Comparison of ENCODE assay signal across 26 cellular contexts in the genomic region with DNA sequence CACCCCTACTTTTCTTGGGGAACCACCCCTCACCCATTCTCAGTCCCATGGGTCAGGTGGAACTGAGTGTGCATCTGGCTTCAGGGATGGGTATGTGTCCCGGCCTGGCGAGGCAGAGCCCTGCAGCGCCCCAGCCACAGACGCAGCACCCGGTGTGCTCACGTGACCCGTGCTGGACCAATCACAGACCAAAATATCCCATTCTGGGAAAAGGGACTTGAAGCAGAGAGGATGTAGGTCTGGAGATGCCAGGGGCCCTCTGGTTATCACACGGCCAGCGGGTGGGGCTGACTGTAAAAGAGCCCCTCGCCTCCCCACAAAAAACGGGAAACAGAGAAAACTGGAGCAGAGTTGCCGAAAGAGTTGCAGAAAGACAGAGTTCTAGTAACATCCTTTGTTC.
A peak's percentile ranks its signal among the peaks of the same experiment; 100 is the strongest.
DNase-seq lines count a peak whose midpoint lies in the region; ATAC-seq, FAIRE-seq and TF ChIP-seq lines count a peak whose summit lies in the region.
"Had no signal": no experiment of that assay in that cellular context is flagged by ENCODE, and none has a peak within 500 bp of the region (broad histone marks: within the 10 kb centered on the region; RNA-seq: fewer than 3 reads in every experiment).

No MANE protein-coding gene starts in this region.

- no peak overlapping the region for H3K4me3 ChIP-seq in dorsolateral prefrontal cortex
- H3K4me3 ChIP-seq: cardiac muscle cell, ovary, PC-9, right lobe of liver, upper lobe of left lung had no signal

- TF ChIP-seq POLR2A in GM12891 (IDR thresholded peaks at IDR 0.05; ENCODE audit: low read depth, low read length) = no peak

- DNase-seq in GM12891 (ENCODE audit: insufficient read length, low spot score) = no peak
- DNase-seq in dorsolateral prefrontal cortex = peak in 8 of 10 donors; percentile 57 to 76 (median 68)
- DNase-seq in inferior parietal cortex (ENCODE audit: extremely low spot score) = peak; percentile 62
- DNase-seq in posterior cingulate gyrus = peak in 6 of 10 donors; percentile 19 to 94 (median 68)
- no peak for DNase-seq in stimulated activated CD4-positive, alpha-beta T cell treated with anti-CD3 and anti-CD28 coated beads, Interleukin-2, amount 100 ng/mL, for 24 hours
- DNase-seq in DMS114 treated with DMSO at 0.1 percent for 48 hours (lab: John Stamatoyannopoulos, UW; ENCODE audit: unreplicated experiment) = no peak
- DNase-seq: ACHN; activated CD4-positive, alpha-beta T cell treated with anti-CD3 and anti-CD28 coated beads for 36 hours; activated CD8-positive, alpha-beta memory T cell treated with anti-CD3 and anti-CD28 coated beads for 24 hours; activated naive CD4-positive, alpha-beta T cell treated with anti-CD3 and anti-CD28 coated beads for 36 hours; activated T-cell treated with anti-CD3 and anti-CD28 coated beads, Interleukin-2, amount 50 U/mL, for 4 hours; amniotic stem cell; HFFc6; mammary epithelial cell; naive B cell; NCI-H1092 treated with DMSO at 0.1 percent for 48 hours; NCI-H446 treated with DMSO at 0.1 percent for 48 hours; ovary; PC-9; right lobe of liver; SIG-M5 had no signal

- H3K27ac ChIP-seq in dorsolateral prefrontal cortex = peak overlapping the region in 42 of 59 donors; percentile 25 to 90 (median 77)
- H3K27ac ChIP-seq: cardiac muscle cell, ovary, PC-9, right lobe of liver, upper lobe of left lung had no signal

- intact Hi-C loops in dorsolateral prefrontal cortex (cut with DNase I) = loop anchor here in 1 of 2 donors (5.0 kb wide), 1 partner anchor 146 kb away; a partner anchor contains a TSS
- intact Hi-C loops in posterior cingulate gyrus (cut with DNase I) = no loop called here

- TF ChIP-seq CTCF in dorsolateral prefrontal cortex (IDR thresholded peaks at IDR 0.05 in 54 of 56, conservative IDR thresholded peaks at IDR 0.05 in 2 of 56; ENCODE audit: low read depth in 1 of 56, partially characterized antibody in 56 of 56) = peak in 1 of 56 donors; percentile 14

- no peaks in the 10 kb centered on the region for H3K27me3 ChIP-seq in dorsolateral prefrontal cortex
- H3K27me3 ChIP-seq: BLaER1 treated with 17β-estradiol and CSF1 and Interleukin-3, amounts not matched to agents 10 nM and 100 nM; ovary; right lobe of liver; upper lobe of left lung had no signal

- peak; percentile 20 for FAIRE-seq in GM12891 (lab: Jason Lieb, UNC)

- ATAC-seq in HG03520 (IDR thresholded peaks at IDR 0.05; ENCODE audit: unreplicated experiment) = no peak
- ATAC-seq in HG03108 (IDR thresholded peaks at IDR 0.05; ENCODE audit: unreplicated experiment) = no peak
- ATAC-seq: activated CD4-positive, alpha-beta T cell treated with anti-CD3 and anti-CD28 coated beads for 36 hours; activated T-cell treated with anti-CD3 and anti-CD28 coated beads, Interleukin-2, amount 50 U/mL, for 4 hours had no signal

TF ChIP-seq in GM12891, 5 proteins besides CTCF, POLR2A, EP300 and RAD21:
- TF ChIP-seq POLR2AphosphoS5 (IDR thresholded peaks at IDR 0.05; ENCODE audit: low read depth, low read length) = no peak
- no peak for TF ChIP-seq POU2F2 (IDR thresholded peaks at IDR 0.05; ENCODE audit: low read depth, low read length)
- no peak for TF ChIP-seq TAF1 (IDR thresholded peaks at IDR 0.05; ENCODE audit: low read depth, low read length)
- TF ChIP-seq SPI1 (IDR thresholded peaks at IDR 0.05; ENCODE audit: low read depth, low read length) = no peak
- no peak for TF ChIP-seq PAX5 (IDR thresholded peaks at IDR 0.05; ENCODE audit: insufficient read depth, low read length, severe bottlenecking)

Comparison
In these comparisons a context has a peak if more than half of its experiments do, and no peak if none do; other contexts are left out.
1. DNase-seq: peak in dorsolateral prefrontal cortex (8 of 10), inferior parietal cortex (single experiment) and posterior cingulate gyrus (6 of 10); none in GM12891 (single experiment), stimulated activated CD4-positive, alpha-beta T cell treated with anti-CD3 and anti-CD28 coated beads, Interleukin-2, amount 100 ng/mL, for 24 hours (0 of 2) and DMS114 treated with DMSO at 0.1 percent for 48 hours (single experiment).